Comparison of ENCODE assay signal across 14 cellular contexts in the genomic region with DNA sequence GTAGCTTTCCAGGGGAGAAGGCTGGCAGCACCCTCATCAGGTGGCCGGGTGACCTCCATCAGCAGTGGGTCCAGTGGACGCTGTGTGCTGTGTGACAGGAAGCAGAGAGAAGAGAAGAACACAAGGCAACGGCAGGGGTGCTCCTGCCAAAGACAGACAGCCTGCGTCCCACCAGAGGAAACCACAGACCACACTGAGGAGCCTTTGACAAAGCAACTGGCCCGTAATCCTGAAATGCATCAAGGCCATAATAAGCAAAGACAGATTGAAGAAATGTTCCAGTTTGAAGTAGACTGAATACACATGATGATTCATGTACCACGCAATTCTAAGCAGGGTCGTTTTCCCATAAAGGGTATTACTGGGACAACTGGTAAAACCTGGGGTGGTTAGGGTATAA.
A peak's percentile ranks its signal among the peaks of the same experiment; 100 is the strongest.
DNase-seq lines count a peak whose midpoint lies in the region; ATAC-seq lines count a peak whose summit lies in the region.
"Had no signal": no experiment of that assay in that cellular context is flagged by ENCODE, and none has a peak within 500 bp of the region (broad histone marks: within the 10 kb centered on the region; RNA-seq: fewer than 3 reads in every experiment).

No MANE protein-coding gene starts in this region.

- peaks cover 13% of the 10 kb centered on the region for H3K4me1 Mint-ChIP-seq in activated CD4-positive, alpha-beta T cell treated with anti-CD3 and anti-CD28 coated beads, Interleukin-2, amount 10 ng/mL, durations not matched to agents 7 days and 5 days
- H3K4me1 Mint-ChIP-seq in activated naive CD8-positive, alpha-beta T cell treated with anti-CD3 and anti-CD28 coated beads, Interleukin-2, amount 10 ng/mL, durations not matched to agents 7 days and 5 days, result peaks cover 3% of the 10 kb centered on the region

- peak; percentile 91 for ATAC-seq in activated naive CD8-positive, alpha-beta T cell treated with anti-CD3 and anti-CD28 coated beads, Interleukin-2, amount 10 ng/mL, durations not matched to agents 7 days and 5 days (ENCODE audit: low read depth)
- no peak for ATAC-seq in HG02852 (IDR thresholded peaks at IDR 0.05; ENCODE audit: unreplicated experiment)

- intact Hi-C loops in posterior cingulate gyrus (cut with DNase I), result no loop called here

- H3K4me3 ChIP-seq in Jurkat, Clone E6-1 (ENCODE audit: low read length), result no peak overlapping the region
- H3K4me3 ChIP-seq in skeletal muscle cell (ENCODE audit: low read depth, low read length), result no peak overlapping the region
- H3K4me3 ChIP-seq: breast epithelium, lower lobe of right lung had no signal

- no peaks in the 10 kb centered on the region for H3K36me3 Mint-ChIP-seq in activated CD4-positive, alpha-beta T cell treated with anti-CD3 and anti-CD28 coated beads, Interleukin-2, amount 10 ng/mL, durations not matched to agents 7 days and 5 days (ENCODE audit: low read depth)
- H3K36me3 Mint-ChIP-seq in activated naive CD8-positive, alpha-beta T cell treated with anti-CD3 and anti-CD28 coated beads, Interleukin-2, amount 10 ng/mL, durations not matched to agents 7 days and 5 days, result no peaks in the 10 kb centered on the region

- POLR2A ChIA-PET in activated CD4-positive, alpha-beta T cell treated with anti-CD3 and anti-CD28 coated beads, Interleukin-2, amount 10 ng/mL, durations not matched to agents 7 days and 5 days (lab: Charles Lee), result no interaction called here
- POLR2A ChIA-PET in activated naive CD8-positive, alpha-beta T cell treated with anti-CD3 and anti-CD28 coated beads, Interleukin-2, amount 10 ng/mL, durations not matched to agents 7 days and 5 days (lab: Charles Lee), result no interaction called here

- H3K9me3 Mint-ChIP-seq in activated CD4-positive, alpha-beta T cell treated with anti-CD3 and anti-CD28 coated beads, Interleukin-2, amount 10 ng/mL, durations not matched to agents 7 days and 5 days, result no peaks in the 10 kb centered on the region
- no peaks in the 10 kb centered on the region for H3K9me3 Mint-ChIP-seq in activated naive CD8-positive, alpha-beta T cell treated with anti-CD3 and anti-CD28 coated beads, Interleukin-2, amount 10 ng/mL, durations not matched to agents 7 days and 5 days

- no peak overlapping the region for H3K4me3 Mint-ChIP-seq in activated CD4-positive, alpha-beta T cell treated with anti-CD3 and anti-CD28 coated beads, Interleukin-2, amount 10 ng/mL, durations not matched to agents 7 days and 5 days
- peak overlapping the region; percentile 21 for H3K4me3 Mint-ChIP-seq in activated naive CD8-positive, alpha-beta T cell treated with anti-CD3 and anti-CD28 coated beads, Interleukin-2, amount 10 ng/mL, durations not matched to agents 7 days and 5 days

- CTCF ChIA-PET in activated CD4-positive, alpha-beta T cell treated with anti-CD3 and anti-CD28 coated beads, Interleukin-2, amount 10 ng/mL, durations not matched to agents 7 days and 5 days (lab: Charles Lee), result no interaction called here

- no peak overlapping the region for H3K27ac Mint-ChIP-seq in activated CD4-positive, alpha-beta T cell treated with anti-CD3 and anti-CD28 coated beads, Interleukin-2, amount 10 ng/mL, durations not matched to agents 7 days and 5 days
- no peak overlapping the region for H3K27ac Mint-ChIP-seq in activated naive CD8-positive, alpha-beta T cell treated with anti-CD3 and anti-CD28 coated beads, Interleukin-2, amount 10 ng/mL, durations not matched to agents 7 days and 5 days

- peak; percentile 23 for DNase-seq in activated CD4-positive, alpha-beta T cell treated with anti-CD3 and anti-CD28 coated beads, Interleukin-2, amount 10 ng/mL, durations not matched to agents 7 days and 5 days
- no peak for DNase-seq in activated CD4-positive, alpha-beta T cell treated with anti-CD3 and anti-CD28 coated beads, Interleukin-2, amount 50 U/mL, for 4 hours
- peak; percentile 53 for DNase-seq in Jurkat, Clone E6-1 (ENCODE audit: low read depth, low spot score)
- DNase-seq in activated naive CD8-positive, alpha-beta T cell treated with anti-CD3 and anti-CD28 coated beads, Interleukin-2, amount 10 ng/mL, durations not matched to agents 7 days and 5 days, result peak; percentile 33
- DNase-seq in skeletal muscle cell (ENCODE audit: low read depth), result peak; percentile 66
- no peak for DNase-seq in posterior cingulate gyrus
- no peak for DNase-seq in T-helper 9 cell
- DNase-seq: activated T-cell treated with anti-CD3 and anti-CD28 coated beads for 4 hours; COR-L47; lower lobe of right lung; NCI-H1092 treated with DMSO at 0.1 percent for 48 hours; stimulated activated naive CD4-positive, alpha-beta T cell treated with Interleukin-2 at 50 U/mL for 16 hours had no signal

- no peaks in the 10 kb centered on the region for H3K27me3 Mint-ChIP-seq in activated CD4-positive, alpha-beta T cell treated with anti-CD3 and anti-CD28 coated beads, Interleukin-2, amount 10 ng/mL, durations not matched to agents 7 days and 5 days
- H3K27me3 Mint-ChIP-seq in activated naive CD8-positive, alpha-beta T cell treated with anti-CD3 and anti-CD28 coated beads, Interleukin-2, amount 10 ng/mL, durations not matched to agents 7 days and 5 days, result peaks cover 9% of the 10 kb centered on the region

Comparison
In these comparisons a context has a peak if more than half of its experiments do, and no peak if none do; other contexts are left out.
1. DNase-seq: peak in activated CD4-positive, alpha-beta T cell treated with anti-CD3 and anti-CD28 coated beads, Interleukin-2, amount 10 ng/mL, durations not matched to agents 7 days and 5 days (single experiment), Jurkat, Clone E6-1 (single experiment), activated naive CD8-positive, alpha-beta T cell treated with anti-CD3 and anti-CD28 coated beads, Interleukin-2, amount 10 ng/mL, durations not matched to agents 7 days and 5 days (single experiment) and skeletal muscle cell (single experiment); none in activated CD4-positive, alpha-beta T cell treated with anti-CD3 and anti-CD28 coated beads, Interleukin-2, amount 50 U/mL, for 4 hours (0 of 2), posterior cingulate gyrus (0 of 10) and T-helper 9 cell (single experiment).